Comparison of ENCODE assay signal across 11 cellular contexts in genomic region chr10:26488344-26488743, GRCh38. TPM values are rescaled to one million over a fixed set of nuclear protein-coding genes. Genes with fewer than 3 reads are reported as not detected.
A peak's percentile ranks its signal among the peaks of the same experiment; 100 is the strongest.
DNase-seq lines count a peak whose midpoint lies in the region; ATAC-seq and TF ChIP-seq lines count a peak whose summit lies in the region.
"Had no signal": no experiment of that assay in that cellular context is flagged by ENCODE, and none has a peak within 500 bp of the region (broad histone marks: within the 10 kb centered on the region; RNA-seq: fewer than 3 reads in every experiment).

No MANE protein-coding gene starts in this region.

- peaks cover 53% of the 10 kb centered on the region for H3K4me1 Mint-ChIP-seq in activated CD4-positive, alpha-beta T cell treated with anti-CD3 and anti-CD28 coated beads, Interleukin-2, amount 10 ng/mL, durations not matched to agents 7 days and 5 days

- H3K9me3 Mint-ChIP-seq in activated CD4-positive, alpha-beta T cell treated with anti-CD3 and anti-CD28 coated beads, Interleukin-2, amount 10 ng/mL, durations not matched to agents 7 days and 5 days = peaks cover 4% of the 10 kb centered on the region

- peak overlapping the region; percentile 43 for H3K27ac Mint-ChIP-seq in activated CD4-positive, alpha-beta T cell treated with anti-CD3 and anti-CD28 coated beads, Interleukin-2, amount 10 ng/mL, durations not matched to agents 7 days and 5 days

- H3K9me3 ChIP-seq in WERI-Rb-1 (ENCODE audit: severe bottlenecking) (no peaks in the 10 kb centered on the region), gastrocnemius medialis (no peaks in the 10 kb centered on the region)
- H3K9me3 ChIP-seq: heart right ventricle, Peyer's patch had no signal

- TF ChIP-seq CTCF in fibroblast of the aortic adventitia (IDR thresholded peaks at IDR 0.05; ENCODE audit: insufficient read depth, low read length) (no peak), WERI-Rb-1 (IDR thresholded peaks at IDR 0.05; ENCODE audit: low read depth, low read length) (no peak), gastrocnemius medialis (IDR thresholded peaks at IDR 0.05 in 4 of 5, conservative IDR thresholded peaks at IDR 0.05 in 1 of 5) (no peak)

- H3K4me3 Mint-ChIP-seq in activated CD4-positive, alpha-beta T cell treated with anti-CD3 and anti-CD28 coated beads, Interleukin-2, amount 10 ng/mL, durations not matched to agents 7 days and 5 days = no peak overlapping the region

- peaks cover 36% of the 10 kb centered on the region for H3K36me3 Mint-ChIP-seq in activated CD4-positive, alpha-beta T cell treated with anti-CD3 and anti-CD28 coated beads, Interleukin-2, amount 10 ng/mL, durations not matched to agents 7 days and 5 days (ENCODE audit: low read depth)

- no peak for ATAC-seq in gastrocnemius medialis
- ATAC-seq: heart right ventricle had no signal

- in situ Hi-C loops in gastrocnemius medialis (cut with MboI; ENCODE audit: low sequenced_read_pairs in 4 of 4) = no loop called here

- no peaks in the 10 kb centered on the region for H3K4me1 ChIP-seq in gastrocnemius medialis

- POLR2A ChIA-PET in activated CD4-positive, alpha-beta T cell treated with anti-CD3 and anti-CD28 coated beads, Interleukin-2, amount 10 ng/mL, durations not matched to agents 7 days and 5 days (lab: Charles Lee) = no interaction called here

- H3K36me3 ChIP-seq in WERI-Rb-1 = no peaks in the 10 kb centered on the region
- no peaks in the 10 kb centered on the region for H3K36me3 ChIP-seq in gastrocnemius medialis
- H3K36me3 ChIP-seq: Peyer's patch had no signal

- no peak for TF ChIP-seq POLR2A in gastrocnemius medialis (IDR thresholded peaks at IDR 0.05)

- DNase-seq in stimulated activated CD4-positive, alpha-beta T cell treated with anti-CD3 and anti-CD28 coated beads, Interleukin-4, amount 100 ng/mL, for 24 hours = peak; percentile 35
- DNase-seq in stimulated activated CD4-positive, alpha-beta T cell treated with anti-CD3 and anti-CD28 coated beads, Interleukin-2, amount 100 ng/mL, for 48 hours = no peak
- no peak for DNase-seq in activated CD4-positive, alpha-beta T cell treated with anti-CD3 and anti-CD28 coated beads, Interleukin-2, amount 10 ng/mL, durations not matched to agents 7 days and 5 days
- DNase-seq in fibroblast of the aortic adventitia (ENCODE audit: low read depth) (peak; percentile 48), DMS 273 treated with DMSO at 0.1 percent for 48 hours (lab: John Stamatoyannopoulos, UW) (no peak), WERI-Rb-1 (no peak), gastrocnemius medialis (no peak), NCI-H2107 (lab: John Stamatoyannopoulos, UW) (no peak)
- DNase-seq: heart right ventricle, NCI-H2081 treated with DMSO at 0.1 percent for 48 hours, Peyer's patch had no signal

- H3K4me3 ChIP-seq in fibroblast of the aortic adventitia (ENCODE audit: low read depth, low read length) (no peak overlapping the region), WERI-Rb-1 (ENCODE audit: low read depth, low read length) (no peak overlapping the region), gastrocnemius medialis (no peak overlapping the region)
- H3K4me3 ChIP-seq: heart right ventricle, Peyer's patch had no signal

- CTCF ChIA-PET in activated CD4-positive, alpha-beta T cell treated with anti-CD3 and anti-CD28 coated beads, Interleukin-2, amount 10 ng/mL, durations not matched to agents 7 days and 5 days (lab: Charles Lee) = no interaction called here

- intact Hi-C loops in gastrocnemius medialis (cut with DNase I; ENCODE audit: low total_unique reads) = no loop called here

- H3K27me3 Mint-ChIP-seq in activated CD4-positive, alpha-beta T cell treated with anti-CD3 and anti-CD28 coated beads, Interleukin-2, amount 10 ng/mL, durations not matched to agents 7 days and 5 days = no peaks in the 10 kb centered on the region

- H3K27ac ChIP-seq in WERI-Rb-1 = no peak overlapping the region
- H3K27ac ChIP-seq in gastrocnemius medialis = no peak overlapping the region

- H3K27me3 ChIP-seq in WERI-Rb-1 (ENCODE audit: insufficient read depth, low read depth, severe bottlenecking) (no peaks in the 10 kb centered on the region), gastrocnemius medialis (no peaks in the 10 kb centered on the region)
- H3K27me3 ChIP-seq: heart right ventricle, Peyer's patch had no signal

RNA-seq across cellular contexts. Expression of gene APBB1IP, which starts 50.2 kb away (rescaled TPM):
- 10 to 100 TPM; 78.4 to 92.2 TPM for total RNA-seq in activated CD4-positive, alpha-beta T cell treated with anti-CD3 and anti-CD28 coated beads, Interleukin-2, amount 10 ng/mL, durations not matched to agents 7 days and 5 days
- total RNA-seq in fibroblast of the aortic adventitia (ENCODE audit: low replicate concordance) (2.9 and 5.9 TPM in 2 replicates), gastrocnemius medialis (1 to 10 TPM in 2 of 4 donors, under 1 TPM in 2; 0.83 to 2.0 (median 1.2) TPM)

Comparison
In these comparisons a context has a peak if more than half of its experiments do, and no peak if none do; other contexts are left out.
1. DNase-seq: peak in stimulated activated CD4-positive, alpha-beta T cell treated with anti-CD3 and anti-CD28 coated beads, Interleukin-4, amount 100 ng/mL, for 24 hours (single experiment) and fibroblast of the aortic adventitia (single experiment); none in stimulated activated CD4-positive, alpha-beta T cell treated with anti-CD3 and anti-CD28 coated beads, Interleukin-2, amount 100 ng/mL, for 48 hours (0 of 2), activated CD4-positive, alpha-beta T cell treated with anti-CD3 and anti-CD28 coated beads, Interleukin-2, amount 10 ng/mL, durations not matched to agents 7 days and 5 days (single experiment), DMS 273 treated with DMSO at 0.1 percent for 48 hours (single experiment), WERI-Rb-1 (single experiment), gastrocnemius medialis (0 of 2) and NCI-H2107 (single experiment).
2. RNA of gene APBB1IP, which starts 50.2 kb away (total RNA-seq): 78.4 to 92.2 TPM in activated CD4-positive, alpha-beta T cell treated with anti-CD3 and anti-CD28 coated beads, Interleukin-2, amount 10 ng/mL, durations not matched to agents 7 days and 5 days; 2.9 to 5.9 TPM in fibroblast of the aortic adventitia and 0.83 to 2.0 TPM in gastrocnemius medialis; every median in the first group is over 10 times any median in the second.